36 cellular contexts compared by ENCODE assay signal in the genomic region with DNA sequence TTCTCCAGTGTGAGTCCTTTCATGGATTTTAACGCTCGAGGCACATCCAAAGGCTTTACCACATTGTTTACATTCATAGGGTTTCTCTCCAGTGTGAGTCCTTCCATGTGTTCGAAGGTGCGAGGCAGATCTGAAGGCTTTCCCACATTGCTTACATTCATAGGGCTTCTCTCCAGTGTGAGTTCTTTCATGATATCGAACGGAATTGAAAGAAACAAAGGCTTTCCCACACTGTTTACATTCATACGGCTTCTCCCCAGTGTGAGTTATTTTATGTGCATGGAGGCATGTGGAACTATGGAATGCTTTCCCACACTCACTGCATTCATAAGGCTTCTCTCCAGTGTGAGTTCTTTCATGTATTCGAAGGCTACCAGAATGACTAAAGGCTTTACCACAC. TPM values are rescaled to one million over a fixed set of nuclear protein-coding genes. Genes with fewer than 3 reads are reported as not detected.
"Had no signal": no experiment of that assay in that cellular context is flagged by ENCODE, and none has a peak within 500 bp of the region (broad histone marks: within the 10 kb centered on the region; RNA-seq: fewer than 3 reads in every experiment).

No MANE protein-coding gene starts in this region.

- H3K27me3 ChIP-seq: body of pancreas, breast epithelium had no signal

- H3K9me3 ChIP-seq: body of pancreas had no signal

- FAIRE-seq: astrocyte, RCC 7860 had no signal

- H3K27ac ChIP-seq: body of pancreas, breast epithelium, PC-9, RWPE1, WERI-Rb-1 had no signal

- H3K27ac Mint-ChIP-seq: activated CD8-positive, alpha-beta T cell treated with anti-CD3 and anti-CD28 coated beads for 36 hours; activated naive CD8-positive, alpha-beta T cell treated with anti-CD3 and anti-CD28 coated beads for 36 hours; activated T-cell treated with anti-CD3 and anti-CD28 coated beads, Interleukin-2, amount 50 U/mL, for 72 hours; activated T-helper 17 cell treated with anti-CD3 and anti-CD28 coated beads, Interleukin-2, amount 50 U/mL, for 72 hours had no signal

- H3K4me3 Mint-ChIP-seq: activated CD8-positive, alpha-beta T cell treated with anti-CD3 and anti-CD28 coated beads for 36 hours; activated naive CD8-positive, alpha-beta T cell treated with anti-CD3 and anti-CD28 coated beads for 36 hours; activated T-cell treated with anti-CD3 and anti-CD28 coated beads, Interleukin-2, amount 50 U/mL, for 72 hours; activated T-helper 17 cell treated with anti-CD3 and anti-CD28 coated beads, Interleukin-2, amount 50 U/mL, for 72 hours had no signal

- DNase-seq: activated CD4-positive, alpha-beta T cell treated with anti-CD3 and anti-CD28 coated beads for 1 hour; activated CD4-positive, alpha-beta T cell treated with anti-CD3 and anti-CD28 coated beads for 48 hours; activated CD4-positive, CD25-positive, alpha-beta regulatory T cell; activated CD8-positive, alpha-beta T cell treated with anti-CD3 and anti-CD28 coated beads for 36 hours; activated effector memory CD4-positive, alpha-beta T cell treated with anti-CD3 and anti-CD28 coated beads, Interleukin-2, amount 50 U/mL, for 16 hours; activated naive CD4-positive, alpha-beta T cell; activated naive CD4-positive, alpha-beta T cell treated with anti-CD3 and anti-CD28 coated beads, Interleukin-2, amount 50 U/mL, for 16 hours; activated naive CD8-positive, alpha-beta T cell treated with anti-CD3 and anti-CD28 coated beads for 36 hours; activated T-cell treated with anti-CD3 and anti-CD28 coated beads, Interleukin-2, amount 50 U/mL, for 1 hour; activated T-cell treated with anti-CD3 and anti-CD28 coated beads, Interleukin-2, amount 50 U/mL, for 72 hours; body of pancreas; caudate nucleus; cerebellar nuclear complex; Kasumi-1; MM.1S; MV-4-11; NCI-H1092; NCI-H1436 treated with DMSO at 0.1 percent for 48 hours; NCI-H1694 treated with DMSO at 0.1 percent for 48 hours; NCI-H2029; NCI-H345; NCI-H524 treated with DMSO at 0.1 percent for 48 hours; PC-9; SIG-M5; SW 1271; T-helper 1 cell; T-helper 2 cell; T-helper 9 cell; WERI-Rb-1 had no signal

- ATAC-seq: activated CD8-positive, alpha-beta T cell treated with anti-CD3 and anti-CD28 coated beads for 36 hours; activated T-cell treated with anti-CD3 and anti-CD28 coated beads, Interleukin-2, amount 50 U/mL, for 72 hours; activated T-helper 17 cell treated with anti-CD3 and anti-CD28 coated beads, Interleukin-2, amount 50 U/mL, for 72 hours; body of pancreas; Right ventricle myocardium inferior had no signal

- H3K36me3 ChIP-seq: breast epithelium had no signal

- H3K4me3 ChIP-seq: body of pancreas, breast epithelium, PC-9 had no signal

- H2AFZ ChIP-seq: PC-9 had no signal

- H3K4me2 ChIP-seq: PC-9 had no signal

- H3K27me3 Mint-ChIP-seq: activated CD8-positive, alpha-beta T cell treated with anti-CD3 and anti-CD28 coated beads for 36 hours; activated naive CD8-positive, alpha-beta T cell treated with anti-CD3 and anti-CD28 coated beads for 36 hours; activated T-helper 17 cell treated with anti-CD3 and anti-CD28 coated beads, Interleukin-2, amount 50 U/mL, for 72 hours had no signal

RNA-seq across cellular contexts. Expression of a gene that starts 11.2 kb away (rescaled TPM):
- total RNA-seq: NCI-H460 had no signal
